In the genomic region with DNA sequence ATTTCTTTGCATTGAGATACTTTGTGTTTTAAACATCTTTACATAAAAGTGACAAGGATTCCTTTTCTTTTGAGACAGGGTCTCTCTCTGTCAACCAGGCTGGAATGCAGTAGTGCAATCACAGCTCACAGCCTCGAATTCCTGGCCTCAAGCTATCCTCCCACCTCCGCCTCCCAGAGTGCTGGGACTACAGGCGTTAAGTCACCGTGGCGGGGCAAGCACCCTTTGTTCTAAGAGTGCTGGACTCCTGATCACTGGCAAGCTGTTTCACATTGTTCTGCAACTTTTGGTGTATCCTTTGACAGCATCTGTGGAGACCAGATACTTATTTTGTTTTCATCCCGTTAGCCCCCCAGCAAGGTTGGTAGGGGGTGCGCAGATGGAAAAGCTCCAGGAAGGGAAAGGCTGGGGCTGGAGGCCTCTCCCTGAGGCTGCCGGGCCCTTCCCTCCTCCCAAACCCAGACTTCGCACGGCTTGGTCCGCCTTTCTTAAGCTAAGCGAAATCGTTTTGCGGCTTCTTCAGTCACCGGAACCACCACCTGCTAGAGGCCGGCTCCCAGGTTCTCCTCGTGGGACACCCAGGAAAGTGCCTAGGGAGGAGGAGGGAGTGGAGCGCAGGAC, we compare ENCODE assay signal across 8 cellular contexts. TPM values are rescaled to one million over a fixed set of nuclear protein-coding genes. Genes with fewer than 3 reads are reported as not detected.
A peak's percentile ranks its signal among the peaks of the same experiment; 100 is the strongest.
DNase-seq lines count a peak whose midpoint lies in the region; ATAC-seq, FAIRE-seq and TF ChIP-seq lines count a peak whose summit lies in the region.

No MANE protein-coding gene starts in this region.

- H3K4me3 ChIP-seq in AG04449 (ENCODE audit: low read depth, low read length) (peak overlapping the region; percentile 48), HUES6 (ENCODE audit: low read depth, low read length) (peak overlapping the region; percentile 63)
- H3K4me3 ChIP-seq in naive thymus-derived CD4-positive, alpha-beta T cell (ENCODE audit: low read length) = peak overlapping the region; percentile 52

- no peak for TF ChIP-seq POLR2A in GM12892 (IDR thresholded peaks at IDR 0.05; ENCODE audit: low read depth, low read length)

- no peaks in the 10 kb centered on the region for H3K4me1 Mint-ChIP-seq in effector memory CD8-positive, alpha-beta T cell (ENCODE audit: low read depth in 2 of 2)
- H3K4me1 Mint-ChIP-seq in naive thymus-derived CD4-positive, alpha-beta T cell = peaks cover 2 to 17% (median 7%) of the 10 kb centered on the region in 7 donors

- no peaks in the 10 kb centered on the region for H3K36me3 Mint-ChIP-seq in effector memory CD8-positive, alpha-beta T cell (ENCODE audit: insufficient read depth)
- peaks cover 0 to 12% (median 6%) of the 10 kb centered on the region in 5 donors for H3K36me3 Mint-ChIP-seq in naive thymus-derived CD4-positive, alpha-beta T cell

- peaks cover 55% of the 10 kb centered on the region for H3K27me3 ChIP-seq in HUES6 (ENCODE audit: control insufficient read depth, insufficient read depth, low read length)
- peaks cover 0 to 22% of the 10 kb centered on the region in 2 donors for H3K27me3 ChIP-seq in naive thymus-derived CD4-positive, alpha-beta T cell (ENCODE audit: control insufficient read depth in 2 of 2, insufficient read depth in 2 of 2, low read length in 2 of 2)

- H3K4me1 ChIP-seq in HUES6 (ENCODE audit: control insufficient read depth, insufficient read depth, low read length) = peaks cover 16% of the 10 kb centered on the region
- H3K4me1 ChIP-seq in naive thymus-derived CD4-positive, alpha-beta T cell (ENCODE audit: control insufficient read depth in 2 of 2, insufficient read depth in 2 of 2, low read length in 2 of 2) = peaks cover 4 to 6% of the 10 kb centered on the region in 2 donors

- H3K9ac ChIP-seq in HUES6 (ENCODE audit: low read length) = peak overlapping the region; percentile 60

- TF ChIP-seq CTCF in AG04449 (IDR thresholded peaks at IDR 0.05; ENCODE audit: insufficient read depth, low read length, missing control alignments) = no peak

- no peak for DNase-seq in AG04449 (ENCODE audit: low read depth, low spot score)
- DNase-seq in effector memory CD8-positive, alpha-beta T cell = no peak
- no peak for DNase-seq in naive thymus-derived CD4-positive, alpha-beta T cell
- DNase-seq in SW480 (ENCODE audit: low spot score) = no peak
- no peak for DNase-seq in GM12892 (ENCODE audit: insufficient read length)
- DNase-seq in activated gamma-delta T cell (lab: John Stamatoyannopoulos, UW) = no peak
- DNase-seq in NCI-H146 (lab: John Stamatoyannopoulos, UW) = no peak

- peak overlapping the region; percentile 76 to 77 for H3K4me3 Mint-ChIP-seq in effector memory CD8-positive, alpha-beta T cell
- peak overlapping the region; percentile 56 to 80 (median 67) for H3K4me3 Mint-ChIP-seq in naive thymus-derived CD4-positive, alpha-beta T cell

- H3K27ac Mint-ChIP-seq in effector memory CD8-positive, alpha-beta T cell = peak overlapping the region in 1 of 2 donors; percentile 5
- no peak overlapping the region for H3K27ac Mint-ChIP-seq in naive thymus-derived CD4-positive, alpha-beta T cell

- CTCF ChIA-PET in AG04449 (lab: Yijun Ruan, JAX) = interaction anchor here (1.0 to 1.3 kb wide), 3 partner anchors 10 to 56 kb away, joined by 3 read pairs; no protein-coding TSS in a partner anchor
- CTCF ChIA-PET in naive thymus-derived CD4-positive, alpha-beta T cell (lab: Charles Lee) = interaction anchor here (0.6 to 1.1 kb wide), 2 partner anchors 97 to 221 kb away, joined by 3 to 4 read pairs; no protein-coding TSS in a partner anchor

- peaks cover 25 to 41% of the 10 kb centered on the region in 2 donors for H3K27me3 Mint-ChIP-seq in effector memory CD8-positive, alpha-beta T cell
- H3K27me3 Mint-ChIP-seq in naive thymus-derived CD4-positive, alpha-beta T cell = peaks cover 41 to 75% (median 45%) of the 10 kb centered on the region in 5 donors

- peaks cover 2% of the 10 kb centered on the region; the same call in 1 of the 2 replicates for H3K9me3 ChIP-seq in HUES6 (ENCODE audit: control insufficient read depth, insufficient read depth, low read depth, low read length)
- no peaks in the 10 kb centered on the region for H3K9me3 ChIP-seq in naive thymus-derived CD4-positive, alpha-beta T cell (ENCODE audit: control insufficient read depth in 2 of 3, low read length in 3 of 3)

- no peaks in the 10 kb centered on the region for H3K36me3 ChIP-seq in HUES6 (ENCODE audit: control insufficient read depth, insufficient read depth, low read length)
- H3K36me3 ChIP-seq in naive thymus-derived CD4-positive, alpha-beta T cell (ENCODE audit: control insufficient read depth in 2 of 3, insufficient read depth in 3 of 3, low read length in 3 of 3) = no peaks in the 10 kb centered on the region

- no peak for ATAC-seq in effector memory CD8-positive, alpha-beta T cell (replicated peaks)
- ATAC-seq in naive thymus-derived CD4-positive, alpha-beta T cell = no peak

- no peak for FAIRE-seq in GM12892 (lab: Jason Lieb, UNC)

- POLR2A ChIA-PET in AG04449 (lab: Yijun Ruan, JAX) = no interaction called here
- POLR2A ChIA-PET in naive thymus-derived CD4-positive, alpha-beta T cell (lab: Charles Lee) = no interaction called here

- no peaks in the 10 kb centered on the region for H3K9me3 Mint-ChIP-seq in effector memory CD8-positive, alpha-beta T cell
- H3K9me3 Mint-ChIP-seq in naive thymus-derived CD4-positive, alpha-beta T cell = peaks cover 0 to 9% (median 1%) of the 10 kb centered on the region in 11 donors

- H3K27ac ChIP-seq in HUES6 (ENCODE audit: low read depth, low read length) = no peak overlapping the region
- H3K27ac ChIP-seq in naive thymus-derived CD4-positive, alpha-beta T cell (ENCODE audit: low read depth, low read length) = no peak overlapping the region

- intact Hi-C loops in naive thymus-derived CD4-positive, alpha-beta T cell (cut with micrococcal nuclease) = no loop called here

RNA-seq across cellular contexts. Expression of a gene that starts 1.1 kb away (rescaled TPM):
- total RNA-seq in naive thymus-derived CD4-positive, alpha-beta T cell = 1 to 10 TPM in 1 of 5 experiments, under 1 TPM in 2, not detected in 2; 0.48 to 7.5 (median 0.58) TPM
- not detected for polyA plus RNA-seq in naive thymus-derived CD4-positive, alpha-beta T cell
- not detected for polyA plus RNA-seq in GM12892 (2012; ENCODE audit: missing spikeins)

RNA-seq across cellular contexts. Expression of a gene that starts 44.7 kb away (rescaled TPM):
- not detected for total RNA-seq in naive thymus-derived CD4-positive, alpha-beta T cell
- polyA plus RNA-seq in naive thymus-derived CD4-positive, alpha-beta T cell = 1 to 10 TPM in 1 of 2 donors, not detected in 1; 1.3 TPM
- not detected for polyA plus RNA-seq in GM12892 (2012; ENCODE audit: missing spikeins)

RNA-seq across cellular contexts. Expression of a gene that starts 47.0 kb away (rescaled TPM):
- total RNA-seq in naive thymus-derived CD4-positive, alpha-beta T cell = not detected
- polyA plus RNA-seq in naive thymus-derived CD4-positive, alpha-beta T cell = under 1 TPM; 0.33 to 0.35 TPM
- not detected for polyA plus RNA-seq in GM12892 (2012; ENCODE audit: missing spikeins)

RNA-seq across cellular contexts. Expression of a gene that starts 59.0 kb away (rescaled TPM):
- 1 to 10 TPM; 1.4 to 5.8 (median 2.0) TPM for total RNA-seq in naive thymus-derived CD4-positive, alpha-beta T cell
- 10 to 100 TPM; 10.3 to 20.7 TPM for polyA plus RNA-seq in naive thymus-derived CD4-positive, alpha-beta T cell
- not detected for polyA plus RNA-seq in GM12892 (2012; ENCODE audit: missing spikeins)
